Comparison of ENCODE assay signal across 8 cellular contexts in genomic region chr9:136438909-136439549, GRCh38. TPM values are rescaled to one million over a fixed set of nuclear protein-coding genes. Genes with fewer than 3 reads are reported as not detected.
DNase-seq lines count a peak whose midpoint lies in the region; ATAC-seq, FAIRE-seq and TF ChIP-seq lines count a peak whose summit lies in the region.

No MANE protein-coding gene starts in this region.

- H3K36me3 ChIP-seq in DOHH2 (ENCODE audit: control insufficient read depth, low read length): peaks cover 43% of the 10 kb centered on the region
- H3K36me3 ChIP-seq in H1 (ENCODE audit: control insufficient read depth in 2 of 4, insufficient read depth in 4 of 4, low read length in 3 of 4): peaks cover 2 to 9% (median 7%) of the 10 kb centered on the region in 4 experiments; a peak in 5 of 8 replicates
- peaks cover 29 to 38% of the 10 kb centered on the region in 2 donors for H3K36me3 ChIP-seq in muscle layer of duodenum (ENCODE audit: control insufficient read depth in 1 of 2, insufficient read depth in 2 of 2, low read length in 2 of 2)

- H3K9me3 ChIP-seq in DOHH2 (ENCODE audit: control insufficient read depth, insufficient read depth, low read length) (no peaks in the 10 kb centered on the region), H1 (ENCODE audit: insufficient read depth in 2 of 2, low read depth in 1 of 2, low read length in 1 of 2) (no peaks in the 10 kb centered on the region), muscle layer of duodenum (ENCODE audit: control insufficient read depth in 1 of 2, low read length in 2 of 2) (no peaks in the 10 kb centered on the region)

- H3K4me3 ChIP-seq in DOHH2 (ENCODE audit: low read length) (peak overlapping the region; percentile 94), H1 (ENCODE audit: extremely low read depth in 1 of 4, insufficient read depth in 2 of 4, low read depth in 3 of 4, low read length in 4 of 4) (peak overlapping the region; percentile 74 to 89 (median 76)), muscle layer of duodenum (ENCODE audit: low read depth in 1 of 2, low read length in 2 of 2) (peak overlapping the region; percentile 72 to 93)

- H3K36me3 Mint-ChIP-seq in IgD-negative memory B cell: no peaks in the 10 kb centered on the region
- H3K36me3 Mint-ChIP-seq in activated CD4-positive, alpha-beta memory T cell treated with anti-CD3 and anti-CD28 coated beads for 36 hours: peaks cover 17% of the 10 kb centered on the region

- peaks cover 9% of the 10 kb centered on the region; the same call in 1 of the 2 replicates for H3K23me2 ChIP-seq in H1 (ENCODE audit: low read depth, low read length)

- H3K9me3 Mint-ChIP-seq in IgD-negative memory B cell: no peaks in the 10 kb centered on the region
- no peaks in the 10 kb centered on the region for H3K9me3 Mint-ChIP-seq in activated CD4-positive, alpha-beta memory T cell treated with anti-CD3 and anti-CD28 coated beads for 36 hours

- H3K4ac ChIP-seq in H1 (replicated peaks; ENCODE audit: insufficient read length, low read depth, low read length): no peak overlapping the region

- H3K4me1 Mint-ChIP-seq in IgD-negative memory B cell: peaks cover 7 to 22% (median 17%) of the 10 kb centered on the region in 3 donors
- H3K4me1 Mint-ChIP-seq in activated CD4-positive, alpha-beta memory T cell treated with anti-CD3 and anti-CD28 coated beads for 36 hours (ENCODE audit: low read depth): peaks cover 23% of the 10 kb centered on the region

- H3K4me2 ChIP-seq in DOHH2 (ENCODE audit: low read length): peak overlapping the region; percentile 83
- peak overlapping the region; percentile 93 to 96 for H3K4me2 ChIP-seq in H1 (ENCODE audit: insufficient read depth in 1 of 2, low read depth in 2 of 2, low read length in 2 of 2)

- H3K27me3 ChIP-seq in DOHH2 (ENCODE audit: control insufficient read depth, low read length): no peaks in the 10 kb centered on the region
- peaks cover 0 to 2% (median 0%) of the 10 kb centered on the region in 4 experiments; a peak in 2 of 7 replicates for H3K27me3 ChIP-seq in H1 (replicated peaks in 1 of 4; ENCODE audit: control insufficient read depth in 3 of 4, extremely low read depth in 1 of 4, insufficient read depth in 3 of 4, low read length in 3 of 4)
- H3K27me3 ChIP-seq in muscle layer of duodenum (ENCODE audit: low read depth, low read length): no peaks in the 10 kb centered on the region

- no peak overlapping the region for H2BK15ac ChIP-seq in H1 (ENCODE audit: low read length)

- H4K20me1 ChIP-seq in DOHH2 (ENCODE audit: control insufficient read depth, insufficient read depth, low read depth, low read length) (peaks cover 18% of the 10 kb centered on the region; the same call in 1 of the 2 replicates), H1 (replicated peaks in 1 of 2; ENCODE audit: control insufficient read depth in 1 of 2, insufficient read depth in 2 of 2, low read length in 2 of 2) (peaks cover 18 to 32% of the 10 kb centered on the region in 2 experiments)

- TF ChIP-seq CTCF in DOHH2 (IDR thresholded peaks at IDR 0.05; ENCODE audit: low read depth, low read length, poor library complexity, severe bottlenecking): no peak
- TF ChIP-seq CTCF in H1 (IDR thresholded peaks at IDR 0.05; ENCODE audit: control extremely low read depth in 1 of 3, insufficient read depth in 1 of 3, low read depth in 1 of 3, low read length in 3 of 3): no peak

- TF ChIP-seq POLR2A in H1 (IDR thresholded peaks at IDR 0.05; ENCODE audit: control extremely low read depth in 1 of 2, low read depth in 2 of 2, low read length in 2 of 2): no peak

- no peak for TF ChIP-seq RAD21 in H1 (IDR thresholded peaks at IDR 0.05 in 1 of 2, conservative IDR thresholded peaks at IDR 0.05 in 1 of 2; ENCODE audit: low read depth in 2 of 2, low read length in 2 of 2)

- H4K91ac ChIP-seq in H1 (replicated peaks; ENCODE audit: insufficient read length, low read length): no peak overlapping the region

- no peak for FAIRE-seq in H1 (lab: Jason Lieb, UNC)

- H3K79me2 ChIP-seq in DOHH2 (ENCODE audit: control insufficient read depth, low read length) (peaks cover 50% of the 10 kb centered on the region), H1 (ENCODE audit: control insufficient read depth in 1 of 2, insufficient read depth in 2 of 2, low read length in 2 of 2) (peaks cover 0 to 24% of the 10 kb centered on the region in 2 experiments; a peak in 1 of 4 replicates)

- no peak overlapping the region for H3K14ac ChIP-seq in H1 (ENCODE audit: insufficient read length)

- no peak overlapping the region for H2BK120ac ChIP-seq in H1 (replicated peaks; ENCODE audit: low read depth, low read length)

- H4K5ac ChIP-seq in H1 (ENCODE audit: insufficient read length, low read depth, low read length): no peak overlapping the region

- no peak overlapping the region for H2AK5ac ChIP-seq in H1 (ENCODE audit: low read depth, low read length)

- H4K8ac ChIP-seq in H1 (ENCODE audit: extremely low read depth, insufficient read depth, low read length): 0 out of 2 replicates have a peak overlapping the region, but pooled peaks have one; percentile 91

- H3K27ac ChIP-seq in DOHH2 (ENCODE audit: low read depth, low read length) (peak overlapping the region; percentile 30), H1 (ENCODE audit: low read depth, low read length) (no peak overlapping the region; the same call in 1 of the 2 replicates), muscle layer of duodenum (ENCODE audit: low read length) (no peak overlapping the region)

- peak; percentile 74 for DNase-seq in activated CD4-positive, alpha-beta memory T cell treated with anti-CD3 and anti-CD28 coated beads for 36 hours
- DNase-seq in H1 (ENCODE audit: low read depth in 1 of 2, low spot score in 2 of 2): peak in 1 of 2 experiments; percentile 74
- DNase-seq in stimulated activated naive CD4-positive, alpha-beta T cell (lab: John Stamatoyannopoulos, UW): peak; percentile 25 to 48 (median 42)
- DNase-seq in SW 1271 (lab: John Stamatoyannopoulos, UW): no peak

- POLR2A ChIA-PET in activated CD4-positive, alpha-beta memory T cell treated with anti-CD3 and anti-CD28 coated beads for 36 hours (lab: Charles Lee): interaction anchor here (0.8 to 1.3 kb wide), 5 partner anchors 14 to 207 kb away, joined by 3 to 4 read pairs (median 3); no protein-coding TSS in a partner anchor
- POLR2A ChIA-PET in H1 (lab: Charles Lee; ENCODE audit: partially characterized antibody): interaction anchor here (0.8 to 2.4 kb wide), 16 partner anchors 8 to 207 kb away, joined by 3 to 15 read pairs (median 3); partner anchors contain the start of genes CARD9, ENTR1, PMPCA and SNAPC4

- peak overlapping the region; percentile 81 to 95 (median 88) for H3K4me3 Mint-ChIP-seq in IgD-negative memory B cell
- peak overlapping the region; percentile 88 for H3K4me3 Mint-ChIP-seq in activated CD4-positive, alpha-beta memory T cell treated with anti-CD3 and anti-CD28 coated beads for 36 hours

- no peak for TF ChIP-seq EP300 in H1 (IDR thresholded peaks at IDR 0.05; ENCODE audit: borderline replicate concordance in 1 of 2, low read depth in 2 of 2, low read length in 2 of 2)

- H3K4me1 ChIP-seq in DOHH2 (ENCODE audit: control insufficient read depth, low read length): peaks cover 27% of the 10 kb centered on the region
- H3K4me1 ChIP-seq in H1 (replicated peaks in 1 of 4; ENCODE audit: control insufficient read depth in 3 of 4, insufficient read depth in 4 of 4, low read length in 3 of 4): peaks cover 0 to 7% (median 3%) of the 10 kb centered on the region in 4 experiments; a peak in 1 of 7 replicates
- H3K4me1 ChIP-seq in muscle layer of duodenum (ENCODE audit: control insufficient read depth in 1 of 2, insufficient read depth in 2 of 2, low read length in 2 of 2): peaks cover 8 to 42% of the 10 kb centered on the region in 2 donors

- H3K9ac ChIP-seq in H1 (replicated peaks in 1 of 4; ENCODE audit: extremely low read depth in 1 of 4, low read depth in 3 of 4, low read length in 3 of 4): peak overlapping the region in 3 of 4 experiments; percentile 51 to 74 (median 67); a peak in 5 of 7 replicates

- H3K9me2 ChIP-seq in DOHH2 (replicated peaks; ENCODE audit: control insufficient read depth, low read length): no peaks in the 10 kb centered on the region

- no peak overlapping the region for H2BK12ac ChIP-seq in H1 (ENCODE audit: low read depth, low read length)

- CTCF ChIA-PET in activated CD4-positive, alpha-beta memory T cell treated with anti-CD3 and anti-CD28 coated beads for 36 hours (lab: Charles Lee): interaction anchor here (1.0 to 1.5 kb wide), 2 partner anchors 45 to 75 kb away, joined by 4 to 12 read pairs; partner anchors contain the start of gene DNLZ
- CTCF ChIA-PET in H1 (lab: Charles Lee; ENCODE audit: partially characterized antibody): interaction anchor here (0.7 to 2.4 kb wide), 3 partner anchors 14 to 205 kb away, joined by 3 to 12 read pairs (median 7); no protein-coding TSS in a partner anchor

- no peak overlapping the region for H3K18ac ChIP-seq in H1 (ENCODE audit: extremely low read depth, low read length)

- H3K27me3 Mint-ChIP-seq in IgD-negative memory B cell: no peaks in the 10 kb centered on the region
- no peaks in the 10 kb centered on the region for H3K27me3 Mint-ChIP-seq in activated CD4-positive, alpha-beta memory T cell treated with anti-CD3 and anti-CD28 coated beads for 36 hours

- peaks cover 9% of the 10 kb centered on the region; the same call in 1 of the 2 replicates for H3F3A ChIP-seq in DOHH2 (ENCODE audit: control insufficient read depth, insufficient read depth)

- no peak overlapping the region for H3K23ac ChIP-seq in H1 (ENCODE audit: insufficient read length)

- ATAC-seq in GM21515 (IDR thresholded peaks at IDR 0.05; ENCODE audit: unreplicated experiment): peak; percentile 34

- H3K27ac Mint-ChIP-seq in IgD-negative memory B cell: peak overlapping the region in 1 of 3 donors; percentile 43
- no peak overlapping the region for H3K27ac Mint-ChIP-seq in activated CD4-positive, alpha-beta memory T cell treated with anti-CD3 and anti-CD28 coated beads for 36 hours

- no peak overlapping the region for H2BK20ac ChIP-seq in H1 (ENCODE audit: low read length)

- no peak overlapping the region for H2AFZ ChIP-seq in H1 (ENCODE audit: low read length)

- intact Hi-C loops in activated CD4-positive, alpha-beta memory T cell treated with anti-CD3 and anti-CD28 coated beads for 36 hours (cut with micrococcal nuclease): loop anchor here (1.0 to 5.0 kb wide), 4 partner anchors 28 to 76 kb away; partner anchors contain the start of genes DNLZ, SEC16A and SNAPC4

- peaks cover 13% of the 10 kb centered on the region for H3K79me1 ChIP-seq in H1 (ENCODE audit: low read depth, low read length)

- no peak overlapping the region for H2BK5ac ChIP-seq in H1 (ENCODE audit: low read depth, low read length)

- H3K56ac ChIP-seq in H1 (replicated peaks; ENCODE audit: insufficient read length, low read depth, low read length): no peak overlapping the region

- 2% methylated on average over 33 of the region's 66 CpGs; no CpG with 5 or more reads in 1 of the 2 experiments for WGBS in H1 (ENCODE audit: extremely low coverage in 1 of 2, insufficient coverage in 1 of 2, insufficient read length in 1 of 2, insufficient replicate concordance in 2 of 2, low coverage in 1 of 2, low lambda C conversion rate in 2 of 2, missing lambda C conversion rate in 1 of 2), 2 experiments

RNA-seq across cellular contexts. Expression of gene INPP5E, which starts 0.6 kb away (rescaled TPM):
- polyA plus RNA-seq in IgD-negative memory B cell: 6.9 TPM
- total RNA-seq in activated CD4-positive, alpha-beta memory T cell treated with anti-CD3 and anti-CD28 coated beads for 36 hours: 10 to 100 TPM; 18.8 to 21.3 TPM
- 11.3 and 11.5 TPM in 2 replicates for total RNA-seq in H1 (2021; fragmentation: NEBNext Ultra II Directional; extraction: Animal tissue kit (Norgen Biotek cat#: 25700))
- polyA plus RNA-seq in H1 (2011; rRNA removed): 8.7 and 14.3 TPM in 2 replicates
- polyA plus RNA-seq in H1 (2011; cell fraction: cytosol; rRNA removed): 9.6 TPM
- 42.3 TPM for polyA plus RNA-seq in H1 (2011; cell fraction: nucleus; rRNA removed)
- 6.3 to 11.1 TPM (median 9.2 TPM) in 4 replicates for polyA plus RNA-seq in H1 (2012, experiment 1 of 2)
- polyA plus RNA-seq in H1 (2012, experiment 2 of 2): 5.9 TPM
- polyA plus RNA-seq in H1 (2013, experiment 1 of 2): 7.4 TPM
- 7.1 TPM for polyA plus RNA-seq in H1 (2013, experiment 2 of 2)
- polyA minus RNA-seq in H1 (2011; rRNA and poly(A)+ RNA removed): 3.2 and 4.8 TPM in 2 replicates
- 5.7 TPM for polyA minus RNA-seq in H1 (2011; cell fraction: cytosol; rRNA and poly(A)+ RNA removed)
- polyA minus RNA-seq in H1 (2011; cell fraction: nucleus; rRNA and poly(A)+ RNA removed): 11.1 TPM

RNA-seq across cellular contexts. Expression of gene PMPCA, which starts 28.6 kb away (rescaled TPM):
- 35.0 TPM for polyA plus RNA-seq in IgD-negative memory B cell
- 100 to 1,000 TPM; 108 to 112 TPM for total RNA-seq in activated CD4-positive, alpha-beta memory T cell treated with anti-CD3 and anti-CD28 coated beads for 36 hours
- 88.2 and 89.2 TPM in 2 replicates for total RNA-seq in H1 (2021; fragmentation: NEBNext Ultra II Directional; extraction: Animal tissue kit (Norgen Biotek cat#: 25700))
- 60.0 and 78.1 TPM in 2 replicates for polyA plus RNA-seq in H1 (2011; rRNA removed)
- polyA plus RNA-seq in H1 (2011; cell fraction: cytosol; rRNA removed): 75.6 TPM
- polyA plus RNA-seq in H1 (2011; cell fraction: nucleus; rRNA removed): 166 TPM
- 66.9 to 110 TPM (median 91.3 TPM) in 4 replicates for polyA plus RNA-seq in H1 (2012, experiment 1 of 2)
- 120 TPM for polyA plus RNA-seq in H1 (2012, experiment 2 of 2)
- polyA plus RNA-seq in H1 (2013, experiment 1 of 2): 61.4 TPM
- polyA plus RNA-seq in H1 (2013, experiment 2 of 2): 54.4 TPM
- 41.6 and 48.9 TPM in 2 replicates for polyA minus RNA-seq in H1 (2011; rRNA and poly(A)+ RNA removed)
- 27.4 TPM for polyA minus RNA-seq in H1 (2011; cell fraction: cytosol; rRNA and poly(A)+ RNA removed)
- 40.3 TPM for polyA minus RNA-seq in H1 (2011; cell fraction: nucleus; rRNA and poly(A)+ RNA removed)

RNA-seq across cellular contexts. Expression of gene ENTR1, which starts 28.6 kb away (rescaled TPM):
- polyA plus RNA-seq in IgD-negative memory B cell: 7.4 TPM
- 10 to 100 TPM; 66.9 to 74.9 TPM for total RNA-seq in activated CD4-positive, alpha-beta memory T cell treated with anti-CD3 and anti-CD28 coated beads for 36 hours
- total RNA-seq in H1 (2021; fragmentation: NEBNext Ultra II Directional; extraction: Animal tissue kit (Norgen Biotek cat#: 25700)): 102 and 110 TPM in 2 replicates
- polyA plus RNA-seq in H1 (2011; rRNA removed): 65.2 and 80.3 TPM in 2 replicates
- 77.5 TPM for polyA plus RNA-seq in H1 (2011; cell fraction: cytosol; rRNA removed)
- 237 TPM for polyA plus RNA-seq in H1 (2011; cell fraction: nucleus; rRNA removed)
- polyA plus RNA-seq in H1 (2012, experiment 1 of 2): 82.6 to 103 TPM (median 92.1 TPM) in 4 replicates
- polyA plus RNA-seq in H1 (2012, experiment 2 of 2): 74.3 TPM
- polyA plus RNA-seq in H1 (2013, experiment 1 of 2): 89.2 TPM
- polyA plus RNA-seq in H1 (2013, experiment 2 of 2): 84.8 TPM
- polyA minus RNA-seq in H1 (2011; rRNA and poly(A)+ RNA removed): 30.7 and 44.1 TPM in 2 replicates
- polyA minus RNA-seq in H1 (2011; cell fraction: cytosol; rRNA and poly(A)+ RNA removed): 46.9 TPM
- polyA minus RNA-seq in H1 (2011; cell fraction: nucleus; rRNA and poly(A)+ RNA removed): 59.4 TPM

RNA-seq across cellular contexts. Expression of gene SNAPC4, which starts 39.1 kb away (rescaled TPM):
- 3.8 TPM for polyA plus RNA-seq in IgD-negative memory B cell
- 10 to 100 TPM; 13.9 to 14.3 TPM for total RNA-seq in activated CD4-positive, alpha-beta memory T cell treated with anti-CD3 and anti-CD28 coated beads for 36 hours
- total RNA-seq in H1 (2021; fragmentation: NEBNext Ultra II Directional; extraction: Animal tissue kit (Norgen Biotek cat#: 25700)): 15.1 and 18.1 TPM in 2 replicates
- 6.9 and 10.0 TPM in 2 replicates for polyA plus RNA-seq in H1 (2011; rRNA removed)
- polyA plus RNA-seq in H1 (2011; cell fraction: cytosol; rRNA removed): 8.1 TPM
- 36.1 TPM for polyA plus RNA-seq in H1 (2011; cell fraction: nucleus; rRNA removed)
- polyA plus RNA-seq in H1 (2012, experiment 1 of 2): 9.7 to 16.5 TPM (median 15.3 TPM) in 4 replicates
- polyA plus RNA-seq in H1 (2012, experiment 2 of 2): 9.6 TPM
- polyA plus RNA-seq in H1 (2013, experiment 1 of 2): 10.1 TPM
- polyA plus RNA-seq in H1 (2013, experiment 2 of 2): 9.2 TPM
- polyA minus RNA-seq in H1 (2011; rRNA and poly(A)+ RNA removed): 4.4 and 4.5 TPM in 2 replicates
- 4.9 TPM for polyA minus RNA-seq in H1 (2011; cell fraction: cytosol; rRNA and poly(A)+ RNA removed)
- 8.9 TPM for polyA minus RNA-seq in H1 (2011; cell fraction: nucleus; rRNA and poly(A)+ RNA removed)

RNA-seq across cellular contexts. Expression of gene SEC16A, which starts 43.8 kb away (rescaled TPM):
- 30.1 TPM for polyA plus RNA-seq in IgD-negative memory B cell
- 10 to 100 TPM; 54.1 to 57.0 TPM for total RNA-seq in activated CD4-positive, alpha-beta memory T cell treated with anti-CD3 and anti-CD28 coated beads for 36 hours
- total RNA-seq in H1 (2021; fragmentation: NEBNext Ultra II Directional; extraction: Animal tissue kit (Norgen Biotek cat#: 25700)): 47.1 and 49.0 TPM in 2 replicates
- polyA plus RNA-seq in H1 (2011; rRNA removed): 21.6 and 25.1 TPM in 2 replicates
- 14.2 TPM for polyA plus RNA-seq in H1 (2011; cell fraction: cytosol; rRNA removed)
- 48.6 TPM for polyA plus RNA-seq in H1 (2011; cell fraction: nucleus; rRNA removed)
- polyA plus RNA-seq in H1 (2012, experiment 1 of 2): 37.5 to 42.3 TPM (median 39.5 TPM) in 4 replicates
- 38.1 TPM for polyA plus RNA-seq in H1 (2012, experiment 2 of 2)
- 26.8 TPM for polyA plus RNA-seq in H1 (2013, experiment 1 of 2)
- 24.9 TPM for polyA plus RNA-seq in H1 (2013, experiment 2 of 2)
- 20.7 and 22.0 TPM in 2 replicates for polyA minus RNA-seq in H1 (2011; rRNA and poly(A)+ RNA removed)
- polyA minus RNA-seq in H1 (2011; cell fraction: cytosol; rRNA and poly(A)+ RNA removed): 27.2 TPM
- 24.2 TPM for polyA minus RNA-seq in H1 (2011; cell fraction: nucleus; rRNA and poly(A)+ RNA removed)

Comparison
In these comparisons a context has a peak if more than half of its experiments do, and no peak if none do; other contexts are left out.
1. DNase-seq: peak in activated CD4-positive, alpha-beta memory T cell treated with anti-CD3 and anti-CD28 coated beads for 36 hours (single experiment) and stimulated activated naive CD4-positive, alpha-beta T cell (6 of 6); none in SW 1271 (0 of 2).
2. Peak in every context shown above with its lines, with median percentiles within 50 percentile points of each other: H3K4me3 ChIP-seq.